In the genomic region with DNA sequence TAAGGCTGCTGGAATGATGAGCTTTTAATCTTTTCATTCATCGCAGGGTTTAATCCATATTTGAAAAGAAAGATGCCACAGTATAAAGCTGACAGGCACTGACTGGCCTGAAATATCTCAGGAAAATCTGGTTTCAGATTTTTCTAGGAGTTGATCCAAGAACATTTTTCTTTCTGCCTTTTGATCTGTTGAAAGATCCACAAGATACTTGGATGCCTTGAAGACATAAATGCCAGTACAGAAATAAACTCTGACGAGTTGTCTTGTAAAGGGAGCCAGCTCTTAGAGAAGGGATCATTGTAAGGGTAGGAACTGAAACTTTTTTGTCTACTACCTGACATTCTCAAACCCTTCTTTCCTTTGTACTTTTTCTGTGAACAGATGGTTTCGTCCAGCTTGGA, we compare ENCODE assay signal across 1 cellular context.
TF ChIP-seq lines count a peak whose summit lies in the region.

No MANE protein-coding gene starts in this region.

TF ChIP-seq in SK-N-SH, 30 proteins besides CTCF, POLR2A, EP300 and RAD21 (continued from another document):
- TF ChIP-seq, protein P1, sequence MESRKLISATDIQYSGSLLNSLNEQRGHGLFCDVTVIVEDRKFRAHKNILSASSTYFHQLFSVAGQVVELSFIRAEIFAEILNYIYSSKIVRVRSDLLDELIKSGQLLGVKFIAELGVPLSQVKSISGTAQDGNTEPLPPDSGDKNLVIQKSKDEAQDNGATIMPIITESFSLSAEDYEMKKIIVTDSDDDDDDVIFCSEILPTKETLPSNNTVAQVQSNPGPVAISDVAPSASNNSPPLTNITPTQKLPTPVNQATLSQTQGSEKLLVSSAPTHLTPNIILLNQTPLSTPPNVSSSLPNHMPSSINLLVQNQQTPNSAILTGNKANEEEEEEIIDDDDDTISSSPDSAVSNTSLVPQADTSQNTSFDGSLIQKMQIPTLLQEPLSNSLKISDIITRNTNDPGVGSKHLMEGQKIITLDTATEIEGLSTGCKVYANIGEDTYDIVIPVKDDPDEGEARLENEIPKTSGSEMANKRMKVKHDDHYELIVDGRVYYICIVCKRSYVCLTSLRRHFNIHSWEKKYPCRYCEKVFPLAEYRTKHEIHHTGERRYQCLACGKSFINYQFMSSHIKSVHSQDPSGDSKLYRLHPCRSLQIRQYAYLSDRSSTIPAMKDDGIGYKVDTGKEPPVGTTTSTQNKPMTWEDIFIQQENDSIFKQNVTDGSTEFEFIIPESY (IDR thresholded peaks at IDR 0.05; ENCODE audit: borderline replicate concordance, low read depth), result 0 out of 2 replicates have a peak, but pooled peaks have one; percentile 58
- TF ChIP-seq RXRA (IDR thresholded peaks at IDR 0.05; ENCODE audit: borderline replicate concordance, low read depth), result 0 out of 2 replicates have a peak, but pooled peaks have one; percentile 30
- TF ChIP-seq, protein P2, sequence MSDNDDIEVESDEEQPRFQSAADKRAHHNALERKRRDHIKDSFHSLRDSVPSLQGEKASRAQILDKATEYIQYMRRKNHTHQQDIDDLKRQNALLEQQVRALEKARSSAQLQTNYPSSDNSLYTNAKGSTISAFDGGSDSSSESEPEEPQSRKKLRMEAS (IDR thresholded peaks at IDR 0.05; ENCODE audit: low read depth), result 0 out of 2 replicates have a peak, but pooled peaks have one; percentile 21
- peak; percentile 40; the same call in 1 of the 2 replicates for TF ChIP-seq POLR2AphosphoS5 (IDR thresholded peaks at IDR 0.05; ENCODE audit: low read depth, low read length)
- TF ChIP-seq JUND (IDR thresholded peaks at IDR 0.05), result peak; percentile 75
